In genomic region chr13:94764576-94765321, GRCh38 we compare ENCODE assay signal across 24 cellular contexts. TPM values are rescaled to one million over a fixed set of nuclear protein-coding genes. Genes with fewer than 3 reads are reported as not detected.
DNase-seq lines count a peak whose midpoint lies in the region; ATAC-seq, FAIRE-seq and TF ChIP-seq lines count a peak whose summit lies in the region.
"Had no signal": no experiment of that assay in that cellular context is flagged by ENCODE, and none has a peak within 500 bp of the region (broad histone marks: within the 10 kb centered on the region; RNA-seq: fewer than 3 reads in every experiment).

No MANE protein-coding gene starts in this region.

- no peak overlapping the region for H3K9ac ChIP-seq in astrocyte (ENCODE audit: low read length)

- H3K27me3 ChIP-seq in astrocyte (ENCODE audit: insufficient read depth, low read length) = no peaks in the 10 kb centered on the region
- H3K27me3 ChIP-seq in transverse colon = no peaks in the 10 kb centered on the region
- H3K27me3 ChIP-seq: MG63, right lobe of liver had no signal

- H3K9me3 Mint-ChIP-seq in astrocyte (ENCODE audit: unreplicated experiment) = no peaks in the 10 kb centered on the region
- H3K9me3 Mint-ChIP-seq: activated T-helper 17 cell treated with anti-CD3 and anti-CD28 coated beads, Interleukin-2, amount 50 U/mL, for 72 hours had no signal

- ATAC-seq in GM21526 (IDR thresholded peaks at IDR 0.05; ENCODE audit: low FRiP score, unreplicated experiment) (no peak), GM21576 (IDR thresholded peaks at IDR 0.05; ENCODE audit: unreplicated experiment) (no peak)
- ATAC-seq: activated T-helper 17 cell treated with anti-CD3 and anti-CD28 coated beads, Interleukin-2, amount 50 U/mL, for 72 hours; left colon; natural killer cell treated with Interleukin-12 subunit alpha and Interleukin-12 subunit beta and Interleukin-15 and Interleukin-18, amount 100 ng/mL, for 72 hours; right lobe of liver had no signal

- no peak for TF ChIP-seq POLR2A in transverse colon (IDR thresholded peaks at IDR 0.05)

- FAIRE-seq in astrocyte (lab: Jason Lieb, UNC) = no peak
- FAIRE-seq: endometrium had no signal

- no peaks in the 10 kb centered on the region for H3K27me3 Mint-ChIP-seq in astrocyte (ENCODE audit: low read depth, unreplicated experiment)

- no peaks in the 10 kb centered on the region for H4K20me1 ChIP-seq in astrocyte (ENCODE audit: insufficient read depth, low read length)

- H3K4me3 Mint-ChIP-seq in astrocyte (ENCODE audit: unreplicated experiment) = no peak overlapping the region
- H3K4me3 Mint-ChIP-seq: activated T-helper 17 cell treated with anti-CD3 and anti-CD28 coated beads, Interleukin-2, amount 50 U/mL, for 72 hours; CD8-positive, alpha-beta memory T cell; natural killer cell treated with Interleukin-12 subunit alpha and Interleukin-12 subunit beta and Interleukin-15 and Interleukin-18, amount 100 ng/mL, for 72 hours had no signal

- TF ChIP-seq CTCF in astrocyte (IDR thresholded peaks at IDR 0.05; ENCODE audit: insufficient read depth, low read depth, low read length) = no peak
- no peak for TF ChIP-seq CTCF in transverse colon (IDR thresholded peaks at IDR 0.05)

- H3K4me1 ChIP-seq in astrocyte (ENCODE audit: insufficient read depth, low read length) (peaks cover 6% of the 10 kb centered on the region), transverse colon (no peaks in the 10 kb centered on the region)
- H3K4me1 ChIP-seq: right lobe of liver, tibial artery had no signal

- H3K36me3 ChIP-seq in astrocyte (ENCODE audit: insufficient read depth, low read length) = no peaks in the 10 kb centered on the region
- H3K36me3 ChIP-seq in transverse colon = no peaks in the 10 kb centered on the region
- H3K36me3 ChIP-seq: HAP-1, MG63, right lobe of liver, tibial artery had no signal

- H3K27ac ChIP-seq in astrocyte (ENCODE audit: low read depth, low read length) (no peak overlapping the region), transverse colon (no peak overlapping the region)
- H3K27ac ChIP-seq: right lobe of liver, tibial artery had no signal

- no peak overlapping the region for H2AFZ ChIP-seq in astrocyte (ENCODE audit: low read depth, low read length)

- H3K36me3 Mint-ChIP-seq in astrocyte (ENCODE audit: low read depth, unreplicated experiment) = no peaks in the 10 kb centered on the region
- H3K36me3 Mint-ChIP-seq: CD8-positive, alpha-beta memory T cell; natural killer cell treated with Interleukin-12 subunit alpha and Interleukin-12 subunit beta and Interleukin-15 and Interleukin-18, amount 100 ng/mL, for 72 hours had no signal

- H3K79me2 ChIP-seq in astrocyte (ENCODE audit: insufficient read depth, low read length) = no peaks in the 10 kb centered on the region

- no peaks in the 10 kb centered on the region for H3K9me3 ChIP-seq in astrocyte (ENCODE audit: insufficient read depth, low read depth, low read length)
- H3K9me3 ChIP-seq in transverse colon = no peaks in the 10 kb centered on the region
- H3K9me3 ChIP-seq: HAP-1, MG63, right lobe of liver, tibial artery had no signal

- H3K4me1 Mint-ChIP-seq in astrocyte (ENCODE audit: low read depth, unreplicated experiment) = peaks cover 4% of the 10 kb centered on the region
- H3K4me1 Mint-ChIP-seq: activated T-helper 17 cell treated with anti-CD3 and anti-CD28 coated beads, Interleukin-2, amount 50 U/mL, for 72 hours; CD8-positive, alpha-beta memory T cell had no signal

- WGBS in transverse colon (ENCODE audit: low coverage in 1 of 2), 2 donors = 61 to 82% methylated on average over 2 of the region's 2 CpGs

- H3K4me3 ChIP-seq in astrocyte (ENCODE audit: insufficient read depth, low read depth, low read length) (no peak overlapping the region), transverse colon (no peak overlapping the region)
- H3K4me3 ChIP-seq: HAP-1, MG63, right lobe of liver, tibial artery had no signal

- TF ChIP-seq EP300 in transverse colon (IDR thresholded peaks at IDR 0.05; ENCODE audit: low read depth) = no peak

- DNase-seq in stimulated activated CD4-positive, alpha-beta T cell treated with anti-CD3 and anti-CD28 coated beads, Interleukin-15, amount 100 ng/mL, for 24 hours = peak; percentile 16
- DNase-seq in stimulated activated CD4-positive, alpha-beta T cell treated with anti-CD3 and anti-CD28 coated beads, Interleukin-2, amount 100 ng/mL, for 48 hours = no peak
- DNase-seq in M059J (ENCODE audit: low read depth) = peak; percentile 56
- DNase-seq in astrocyte (ENCODE audit: low read depth) = peak; percentile 48
- no peak for DNase-seq in transverse colon
- DNase-seq: AML-193; CD8-positive, alpha-beta memory T cell; cortex of kidney; DMS79; left colon; MG63; NCI-H146; NCI-H82; right lobe of liver; SHP77; stimulated activated naive CD4-positive, alpha-beta T cell; tibial artery had no signal

- intact Hi-C loops in transverse colon (cut with DNase I; ENCODE audit: low total_unique reads) = no loop called here

- no peak overlapping the region for H3K27ac Mint-ChIP-seq in astrocyte (ENCODE audit: unreplicated experiment)
- H3K27ac Mint-ChIP-seq: activated T-helper 17 cell treated with anti-CD3 and anti-CD28 coated beads, Interleukin-2, amount 50 U/mL, for 72 hours; CD8-positive, alpha-beta memory T cell; natural killer cell treated with Interleukin-12 subunit alpha and Interleukin-12 subunit beta and Interleukin-15 and Interleukin-18, amount 100 ng/mL, for 72 hours had no signal

- in situ Hi-C loops in transverse colon (cut with MboI; ENCODE audit: low pct_ligation_motif_present in 1 of 4, low pct_unique_long_range_greater_than_20kb in 1 of 4, low sequenced_read_pairs in 3 of 4) = no loop called here

- H3K4me2 ChIP-seq in astrocyte (ENCODE audit: low read length) = no peak overlapping the region

RNA-seq across cellular contexts. Expression of gene SOX21, which starts 52.4 kb away (rescaled TPM):
- 0.07 and 0.32 TPM in 2 replicates for total RNA-seq in M059J (2014; rRNA removed; shearing (Covaris generic))
- total RNA-seq in astrocyte (0.36 and 0.77 TPM in 2 replicates), transverse colon (not detected)
- total RNA-seq: activated T-helper 17 cell treated with anti-CD3 and anti-CD28 coated beads, Interleukin-2, amount 50 U/mL, for 72 hours; CD8-positive, alpha-beta memory T cell; left colon; natural killer cell treated with Interleukin-12 subunit alpha and Interleukin-12 subunit beta and Interleukin-15 and Interleukin-18, amount 100 ng/mL, for 72 hours; OCI-LY7; right lobe of liver had no signal

Comparison
In these comparisons a context has a peak if more than half of its experiments do, and no peak if none do; other contexts are left out.
1. DNase-seq: peak in stimulated activated CD4-positive, alpha-beta T cell treated with anti-CD3 and anti-CD28 coated beads, Interleukin-15, amount 100 ng/mL, for 24 hours (single experiment), M059J (single experiment) and astrocyte (single experiment); none in stimulated activated CD4-positive, alpha-beta T cell treated with anti-CD3 and anti-CD28 coated beads, Interleukin-2, amount 100 ng/mL, for 48 hours (0 of 2) and transverse colon (single experiment).